21 cellular contexts compared by ENCODE assay signal in the genomic region with DNA sequence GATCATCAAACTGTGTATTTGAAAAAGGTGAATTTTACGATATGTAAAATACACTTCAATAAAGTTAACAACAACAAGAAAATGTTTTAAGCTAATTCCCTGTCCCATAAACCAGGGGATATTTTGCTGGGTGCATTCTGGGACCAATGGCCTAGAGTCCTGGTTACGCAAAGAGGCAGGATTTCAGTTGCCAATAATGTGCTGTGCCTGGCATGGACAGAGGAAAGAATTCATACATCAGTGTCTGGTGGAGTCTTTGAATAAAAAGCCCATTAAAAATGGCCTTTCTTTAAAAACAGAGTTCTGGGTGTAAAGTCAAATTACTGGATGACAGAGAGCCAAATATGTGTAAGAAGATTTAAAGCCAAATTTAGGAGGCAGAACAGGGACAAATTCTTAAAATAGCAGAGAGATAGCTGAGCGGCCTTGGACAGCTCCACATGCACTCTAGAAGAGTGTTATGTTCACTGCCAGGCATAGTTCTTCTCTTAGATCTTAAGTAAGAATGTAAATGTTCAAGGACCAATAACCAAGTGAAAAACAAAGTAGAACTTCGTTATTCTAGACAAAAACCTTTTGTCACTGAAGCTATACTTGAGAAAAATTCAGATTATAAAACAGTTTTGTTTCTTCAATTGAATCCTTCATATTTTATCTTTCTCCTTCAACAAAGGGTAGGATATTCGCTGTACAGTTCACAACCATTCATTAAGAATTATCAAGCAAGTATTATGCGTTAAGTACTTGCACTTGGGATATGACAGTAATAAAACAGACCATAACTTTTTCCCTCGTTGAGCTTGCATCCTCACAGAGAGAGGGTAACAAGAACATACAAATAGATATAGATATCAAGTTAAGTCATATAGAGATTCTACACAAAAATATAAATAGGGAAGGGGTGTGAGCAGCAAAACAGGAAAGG.
A peak's percentile ranks its signal among the peaks of the same experiment; 100 is the strongest.
DNase-seq lines count a peak whose midpoint lies in the region; ATAC-seq and TF ChIP-seq lines count a peak whose summit lies in the region.
"Had no signal": no experiment of that assay in that cellular context is flagged by ENCODE, and none has a peak within 500 bp of the region (broad histone marks: within the 10 kb centered on the region; RNA-seq: fewer than 3 reads in every experiment).

No MANE protein-coding gene starts in this region.

- no peaks in the 10 kb centered on the region for H3K9me3 ChIP-seq in SK-N-SH
- H3K9me3 ChIP-seq in mesodermal cell (ENCODE audit: control insufficient read depth, low read length), result no peaks in the 10 kb centered on the region
- H3K9me3 ChIP-seq in aorta (ENCODE audit: control insufficient read depth, low read length), result no peaks in the 10 kb centered on the region
- H3K9me3 ChIP-seq: SJCRH30, suprapubic skin had no signal

- CTCF ChIA-PET in SK-N-SH (lab: Yijun Ruan, JAX), result interaction anchor here (0.8 kb wide), 1 partner anchor 27 kb away, joined by 3 read pairs; no protein-coding TSS in a partner anchor
- CTCF ChIA-PET in activated CD8-positive, alpha-beta T cell treated with anti-CD3 and anti-CD28 coated beads for 36 hours (lab: Charles Lee), result no interaction called here

- intact Hi-C loops in aorta (cut with DNase I), result no loop called here
- intact Hi-C loops in activated CD8-positive, alpha-beta T cell treated with anti-CD3 and anti-CD28 coated beads for 36 hours (cut with micrococcal nuclease), result no loop called here

- H3K9me2 ChIP-seq in SK-N-SH, result no peaks in the 10 kb centered on the region

- no peak overlapping the region for H3K27ac ChIP-seq in SK-N-SH (ENCODE audit: low read depth in 2 of 2, low read length in 1 of 2)
- peak overlapping the region; percentile 3 for H3K27ac ChIP-seq in mesodermal cell (ENCODE audit: low read depth, low read length, severe bottlenecking)
- H3K27ac ChIP-seq in aorta (ENCODE audit: low read depth in 1 of 2, low read length in 2 of 2), result no peak overlapping the region
- H3K27ac ChIP-seq: neural progenitor cell, SJCRH30, suprapubic skin had no signal

- POLR2A ChIA-PET in SK-N-SH (lab: Yijun Ruan, JAX), result no interaction called here
- POLR2A ChIA-PET in activated CD8-positive, alpha-beta T cell treated with anti-CD3 and anti-CD28 coated beads for 36 hours (lab: Charles Lee), result no interaction called here

- 13% methylated on average over 7 of the region's 7 CpGs for WGBS in SK-N-SH (ENCODE audit: low lambda C conversion rate)
- WGBS in mesodermal cell (ENCODE audit: insufficient coverage in 2 of 2), 2 experiments, result 100% methylated on average over 1 to 2 of the region's 7 CpGs
- 25 to 28% methylated on average over 7 of the region's 7 CpGs for WGBS in aorta, 2 donors

- no peak overlapping the region for H3K4me3 ChIP-seq in SK-N-SH (ENCODE audit: low read depth in 2 of 2, low read length in 1 of 2)
- no peak overlapping the region for H3K4me3 ChIP-seq in fibroblast of the aortic adventitia (ENCODE audit: low read depth, low read length)
- no peak overlapping the region for H3K4me3 ChIP-seq in mesodermal cell (ENCODE audit: extremely low read depth, insufficient read depth, low read length, poor library complexity, severe bottlenecking)
- no peak overlapping the region for H3K4me3 ChIP-seq in aorta (ENCODE audit: low read length in 2 of 2)
- H3K4me3 ChIP-seq: coronary artery, neural progenitor cell, SJCRH30, suprapubic skin had no signal

- H3K36me3 ChIP-seq in SK-N-SH (replicated peaks in 1 of 2; ENCODE audit: control insufficient read depth in 1 of 2, insufficient read depth in 2 of 2, low read length in 1 of 2) (no peaks in the 10 kb centered on the region), mesodermal cell (ENCODE audit: control insufficient read depth, insufficient read depth, low read length) (no peaks in the 10 kb centered on the region), aorta (ENCODE audit: control insufficient read depth in 1 of 2, insufficient read depth in 2 of 2, low read length in 1 of 2) (no peaks in the 10 kb centered on the region)
- H3K36me3 ChIP-seq: neural progenitor cell, SJCRH30, suprapubic skin had no signal

- no peak overlapping the region for H3K27ac Mint-ChIP-seq in activated CD8-positive, alpha-beta T cell treated with anti-CD3 and anti-CD28 coated beads for 36 hours
- H3K27ac Mint-ChIP-seq: activated T-helper 2 cell treated with anti-CD3 and anti-CD28 coated beads, Interferon-gamma antibody, Interleukin-2, Interleukin-4, amounts not matched to agents 10 μg/mL and 5 μg/mL and 100 μg/mL, durations not matched to agents 14 hours and 24 hours and 36 hours; CD14-positive monocyte; immature natural killer cell; neural progenitor cell had no signal

- H3K79me2 ChIP-seq in SK-N-SH (ENCODE audit: insufficient read depth), result no peaks in the 10 kb centered on the region

- no peaks in the 10 kb centered on the region for H3K27me3 Mint-ChIP-seq in activated CD8-positive, alpha-beta T cell treated with anti-CD3 and anti-CD28 coated beads for 36 hours

- ATAC-seq in aorta (ENCODE audit: low FRiP score) (peak; percentile 75), HG02642 (IDR thresholded peaks at IDR 0.05; ENCODE audit: poor library complexity, unreplicated experiment) (no peak), HG03196 (IDR thresholded peaks at IDR 0.05; ENCODE audit: unreplicated experiment) (no peak)
- ATAC-seq in activated CD8-positive, alpha-beta T cell treated with anti-CD3 and anti-CD28 coated beads for 36 hours, result no peak
- ATAC-seq: HCT116 had no signal

- H2AFZ ChIP-seq in SK-N-SH (ENCODE audit: low read depth), result no peak overlapping the region
- H2AFZ ChIP-seq: neural progenitor cell had no signal

- H4K20me1 ChIP-seq in SK-N-SH (ENCODE audit: insufficient read depth), result no peaks in the 10 kb centered on the region

- H3F3A ChIP-seq in SK-N-SH (replicated peaks; ENCODE audit: insufficient read depth), result no peaks in the 10 kb centered on the region

- H3K36me3 Mint-ChIP-seq in activated CD8-positive, alpha-beta T cell treated with anti-CD3 and anti-CD28 coated beads for 36 hours (ENCODE audit: low read depth), result no peaks in the 10 kb centered on the region
- H3K36me3 Mint-ChIP-seq: CD14-positive monocyte, immature natural killer cell, neural progenitor cell had no signal

- no peaks in the 10 kb centered on the region for H3K9me3 Mint-ChIP-seq in activated CD8-positive, alpha-beta T cell treated with anti-CD3 and anti-CD28 coated beads for 36 hours
- H3K9me3 Mint-ChIP-seq: activated T-helper 2 cell treated with anti-CD3 and anti-CD28 coated beads, Interferon-gamma antibody, Interleukin-2, Interleukin-4, amounts not matched to agents 10 μg/mL and 5 μg/mL and 100 μg/mL, durations not matched to agents 14 hours and 24 hours and 36 hours; neural progenitor cell had no signal

- no peak for TF ChIP-seq RAD21 in SK-N-SH (IDR thresholded peaks at IDR 0.05; ENCODE audit: low read length)

- H3K4me2 ChIP-seq in SK-N-SH, result no peak overlapping the region
- H3K4me2 ChIP-seq: neural progenitor cell had no signal

- TF ChIP-seq CTCF in SK-N-SH (IDR thresholded peaks at IDR 0.05) (no peak), fibroblast of the aortic adventitia (IDR thresholded peaks at IDR 0.05; ENCODE audit: insufficient read depth, low read length) (no peak)
- no peak for TF ChIP-seq CTCF in activated CD8-positive, alpha-beta T cell treated with anti-CD3 and anti-CD28 coated beads for 36 hours (IDR thresholded peaks at IDR 0.05)

- H3K27me3 ChIP-seq in SK-N-SH (ENCODE audit: insufficient read depth), result no peaks in the 10 kb centered on the region
- H3K27me3 ChIP-seq in aorta (ENCODE audit: control insufficient read depth in 1 of 2, insufficient read depth in 2 of 2, low read length in 1 of 2), result no peaks in the 10 kb centered on the region
- H3K27me3 ChIP-seq: neural progenitor cell, SJCRH30, suprapubic skin had no signal

- DNase-seq in SK-N-SH, result no peak
- peak; percentile 75 for DNase-seq in fibroblast of the aortic adventitia (ENCODE audit: low read depth)
- no peak for DNase-seq in aorta
- no peak for DNase-seq in activated CD8-positive, alpha-beta T cell treated with anti-CD3 and anti-CD28 coated beads for 36 hours
- DNase-seq: glutamatergic neuron; immature natural killer cell; Kasumi-1; NCI-H1105 treated with DMSO at 0.1 percent for 48 hours; NCI-H748 treated with DMSO at 0.1 percent for 48 hours; SJCRH30; stimulated activated CD4-positive, alpha-beta T cell treated with anti-CD3 and anti-CD28 coated beads, Interleukin-4, amount 100 ng/mL, for 1 hour; T-helper 9 cell had no signal

- H3K4me1 Mint-ChIP-seq in activated CD8-positive, alpha-beta T cell treated with anti-CD3 and anti-CD28 coated beads for 36 hours (ENCODE audit: low read depth), result no peaks in the 10 kb centered on the region
- H3K4me1 Mint-ChIP-seq: CD14-positive monocyte, immature natural killer cell, neural progenitor cell had no signal

- no peak overlapping the region for H3K9ac ChIP-seq in SK-N-SH
- H3K9ac ChIP-seq: neural progenitor cell had no signal

- H3K4me3 Mint-ChIP-seq in activated CD8-positive, alpha-beta T cell treated with anti-CD3 and anti-CD28 coated beads for 36 hours, result no peak overlapping the region
- H3K4me3 Mint-ChIP-seq: CD14-positive monocyte, immature natural killer cell, neural progenitor cell had no signal

- no peak for TF ChIP-seq EP300 in SK-N-SH (IDR thresholded peaks at IDR 0.05; ENCODE audit: borderline replicate concordance in 1 of 2, low read depth in 1 of 2, low read length in 1 of 2)

- H3K4me1 ChIP-seq in SK-N-SH (ENCODE audit: control insufficient read depth in 1 of 2, insufficient read depth in 2 of 2, low read depth in 1 of 2, low read length in 1 of 2) (no peaks in the 10 kb centered on the region), mesodermal cell (ENCODE audit: control insufficient read depth, insufficient read depth, low read length, poor library complexity, severe bottlenecking) (peaks cover 7% of the 10 kb centered on the region), aorta (ENCODE audit: control insufficient read depth in 1 of 2, insufficient read depth in 2 of 2, low read length in 2 of 2) (peaks cover 5% of the 10 kb centered on the region in 2 donors)
- H3K4me1 ChIP-seq: neural progenitor cell, SJCRH30 had no signal

TF ChIP-seq in SK-N-SH, 30 proteins besides CTCF, POLR2A, EP300 and RAD21 (continues in another document):
- TF ChIP-seq TEAD4 (IDR thresholded peaks at IDR 0.05; ENCODE audit: borderline replicate concordance, insufficient read depth), result no peak
